Comparison of ENCODE assay signal across 22 cellular contexts in the genomic region with DNA sequence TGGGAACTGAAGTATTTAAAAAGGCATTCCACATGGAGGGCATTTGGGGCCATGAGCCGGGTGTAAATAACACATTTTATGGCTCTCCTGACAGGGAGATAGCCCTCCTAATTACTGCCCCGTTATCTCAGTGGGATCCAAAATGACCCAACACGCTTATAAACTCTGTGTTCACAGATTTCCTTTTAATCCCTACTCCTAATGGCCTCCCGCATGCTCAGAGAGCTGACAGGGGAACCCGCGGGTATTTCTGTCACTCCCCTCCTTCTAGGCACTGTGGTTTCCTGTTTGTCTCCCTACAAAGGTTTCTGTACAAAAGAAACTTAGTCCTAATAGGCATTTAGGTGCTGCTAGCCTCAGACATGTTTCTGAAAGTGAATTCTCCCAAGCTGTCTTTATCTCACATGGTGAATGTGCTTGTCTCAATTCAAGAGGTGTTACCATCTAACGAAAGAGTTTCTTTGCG.
A peak's percentile ranks its signal among the peaks of the same experiment; 100 is the strongest.
DNase-seq lines count a peak whose midpoint lies in the region; ATAC-seq and TF ChIP-seq lines count a peak whose summit lies in the region.
"Had no signal": no experiment of that assay in that cellular context is flagged by ENCODE, and none has a peak within 500 bp of the region (broad histone marks: within the 10 kb centered on the region; RNA-seq: fewer than 3 reads in every experiment).

No MANE protein-coding gene starts in this region.

- H3K36me3 Mint-ChIP-seq in brain = peaks cover 14% of the 10 kb centered on the region

- no peaks in the 10 kb centered on the region for H3K36me3 ChIP-seq in BLaER1
- H3K36me3 ChIP-seq: ovary, tibial artery had no signal

- peak overlapping the region; percentile 66 for H3K27ac ChIP-seq in BLaER1
- H3K27ac ChIP-seq: ovary, RWPE1, skin epidermis, tibial artery had no signal

- H4K20me1 ChIP-seq in BLaER1 = no peaks in the 10 kb centered on the region

- peaks cover 12 to 27% (median 14%) of the 10 kb centered on the region in 5 experiments for H3K9me3 Mint-ChIP-seq in brain

- POLR2A ChIA-PET in GM10248 (lab: Yijun Ruan, JAX) = no interaction called here

- DNase-seq in NCI-H1417 (lab: John Stamatoyannopoulos, UW) = peak in 2 of 3 experiments; percentile 35 to 75
- no peak for DNase-seq in NCI-H1417 treated with DMSO at 0.1 percent for 48 hours (lab: John Stamatoyannopoulos, UW)
- peak; percentile 49 to 81 for DNase-seq in NCI-H2081 (lab: John Stamatoyannopoulos, UW)
- no peak for DNase-seq in GM10248 (ENCODE audit: extremely low spot score)
- no peak for DNase-seq in glomerular visceral epithelial cell (ENCODE audit: extremely low spot score)
- DNase-seq: amniotic stem cell; CD4-positive, alpha-beta T cell; cerebellar nuclear complex; effector memory CD8-positive, alpha-beta T cell; GDM1; hippocampal formation; kidney glomerular epithelial cell; mucosa of descending colon; NCI-H1436; NCI-H526; ovary; tibial artery had no signal

- H3K4me3 ChIP-seq in BLaER1 = peak overlapping the region; percentile 20; the same call in 1 of the 2 replicates
- H3K4me3 ChIP-seq: mucosa of descending colon, ovary, skin epidermis, tibial artery had no signal

- no peak for ATAC-seq in GM18907 (IDR thresholded peaks at IDR 0.05; ENCODE audit: unreplicated experiment)
- ATAC-seq: effector memory CD8-positive, alpha-beta T cell; mucosa of descending colon had no signal

- H3K27ac Mint-ChIP-seq in brain = peak overlapping the region in 4 of 5 experiments; percentile 4 to 56 (median 27)
- H3K27ac Mint-ChIP-seq: CD4-positive, alpha-beta T cell; effector memory CD8-positive, alpha-beta T cell had no signal

- no peaks in the 10 kb centered on the region for H3K27me3 ChIP-seq in BLaER1
- H3K27me3 ChIP-seq: ovary, tibial artery had no signal

- peaks cover 19% of the 10 kb centered on the region for H3K4me1 Mint-ChIP-seq in brain

- H3K9me3 ChIP-seq in BLaER1 = peaks cover 30% of the 10 kb centered on the region
- H3K9me3 ChIP-seq: mucosa of descending colon, ovary had no signal

- TF ChIP-seq CTCF in brain (conservative IDR thresholded peaks at IDR 0.05) (no peak), GM10248 (IDR thresholded peaks at IDR 0.05; ENCODE audit: control extremely low read depth, extremely low read depth, low read depth, missing control alignments) (no peak)

- H3K9ac ChIP-seq in BLaER1 = peak overlapping the region; percentile 56

- peak overlapping the region in 2 of 5 experiments; percentile 10 to 13 for H3K4me3 Mint-ChIP-seq in brain
- H3K4me3 Mint-ChIP-seq: CD4-positive, alpha-beta T cell; effector memory CD8-positive, alpha-beta T cell had no signal

- peaks cover 4% of the 10 kb centered on the region for H3K27me3 Mint-ChIP-seq in brain

- peak overlapping the region; percentile 79 for H3K4me2 ChIP-seq in BLaER1

- CTCF ChIA-PET in GM10248 (lab: Yijun Ruan, JAX) = no interaction called here

- peaks cover 75% of the 10 kb centered on the region for H3K4me1 ChIP-seq in BLaER1
- H3K4me1 ChIP-seq: tibial artery had no signal

Comparison
In these comparisons a context has a peak if more than half of its experiments do, and no peak if none do; other contexts are left out.
1. DNase-seq: peak in NCI-H1417 (2 of 3) and NCI-H2081 (2 of 2); none in NCI-H1417 treated with DMSO at 0.1 percent for 48 hours (single experiment), GM10248 (single experiment) and glomerular visceral epithelial cell (single experiment).